8 cellular contexts compared by ENCODE assay signal in the genomic region with DNA sequence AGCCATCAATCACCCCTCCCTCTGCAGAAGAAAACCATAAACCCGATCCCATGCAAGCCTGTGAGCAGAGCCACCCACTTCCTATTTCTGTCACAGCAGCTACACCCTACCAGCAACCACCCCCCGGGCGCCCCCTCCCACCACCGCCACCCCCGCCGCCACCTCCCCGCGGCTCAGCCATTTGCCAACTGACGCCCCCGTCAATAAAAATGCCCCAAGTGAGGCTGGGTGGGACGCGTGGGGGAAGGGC. TPM values are rescaled to one million over a fixed set of nuclear protein-coding genes. Genes with fewer than 3 reads are reported as not detected.
DNase-seq lines count a peak whose midpoint lies in the region; ATAC-seq, FAIRE-seq and TF ChIP-seq lines count a peak whose summit lies in the region.

No MANE protein-coding gene starts in this region.

- H3K9me3 ChIP-seq in endodermal cell (ENCODE audit: control insufficient read depth, low read length) = no peaks in the 10 kb centered on the region

- no peak for FAIRE-seq in RCC 7860 (lab: Jason Lieb, UNC)

- TF ChIP-seq CTCF in activated B cell treated with CpG ODN at 0.5 μM for 24 hours (IDR thresholded peaks at IDR 0.05) (no peak), endodermal cell (conservative IDR thresholded peaks at IDR 0.05) (no peak), neural crest cell (conservative IDR thresholded peaks at IDR 0.05) (no peak)

- H3K4me3 ChIP-seq in endodermal cell (ENCODE audit: low read length) = peak overlapping the region; percentile 79

- peaks cover 19% of the 10 kb centered on the region for H3K27me3 ChIP-seq in endodermal cell (ENCODE audit: control insufficient read depth, insufficient read depth, low read length, poor library complexity, severe bottlenecking)

- DNase-seq in AML-193 (lab: John Stamatoyannopoulos, UW) (peak; percentile 73 to 76), activated B cell treated with CpG ODN at 0.5 μM for 24 hours (no peak), endodermal cell (no peak), neural crest cell (ENCODE audit: low read depth, low spot score) (no peak), RCC 7860 (ENCODE audit: low spot score) (no peak), NCI-H1417 treated with DMSO at 0.1 percent for 48 hours (lab: John Stamatoyannopoulos, UW) (no peak), NCI-H2227 treated with DMSO at 0.1 percent for 48 hours (lab: John Stamatoyannopoulos, UW) (no peak)

- H3K36me3 Mint-ChIP-seq in activated B cell treated with CpG ODN at 0.5 μM for 24 hours (ENCODE audit: low read depth) (peaks cover 26% of the 10 kb centered on the region), endodermal cell (ENCODE audit: low read depth) (no peaks in the 10 kb centered on the region), neural crest cell (ENCODE audit: low read depth) (no peaks in the 10 kb centered on the region)

- H3K4me1 Mint-ChIP-seq in activated B cell treated with CpG ODN at 0.5 μM for 24 hours (peaks cover 53% of the 10 kb centered on the region), endodermal cell (peaks cover 20% of the 10 kb centered on the region), neural crest cell (peaks cover 18% of the 10 kb centered on the region)

- H3K27ac Mint-ChIP-seq in activated B cell treated with CpG ODN at 0.5 μM for 24 hours (peak overlapping the region; percentile 95), endodermal cell (no peak overlapping the region), neural crest cell (ENCODE audit: unreplicated experiment) (no peak overlapping the region)

- 0% methylated on average over 4 to 8 of the region's 12 CpGs for WGBS in endodermal cell (ENCODE audit: insufficient coverage in 1 of 2, insufficient read length in 1 of 2), 2 experiments

- H3K27ac ChIP-seq in endodermal cell (ENCODE audit: low read depth, low read length) = no peak overlapping the region

- H3K36me3 ChIP-seq in endodermal cell (ENCODE audit: control insufficient read depth, insufficient read depth, low read length) = no peaks in the 10 kb centered on the region

- POLR2A ChIA-PET in activated B cell treated with CpG ODN at 0.5 μM for 24 hours (lab: Charles Lee) = interaction anchor here (0.6 to 3.3 kb wide), 26 partner anchors 8 to 716 kb away, joined by 3 to 27 read pairs (median 4); partner anchors contain the start of gene BANK1

- CTCF ChIA-PET in activated B cell treated with CpG ODN at 0.5 μM for 24 hours (lab: Charles Lee) = no interaction called here

- H3K27me3 Mint-ChIP-seq in activated B cell treated with CpG ODN at 0.5 μM for 24 hours (no peaks in the 10 kb centered on the region), endodermal cell (ENCODE audit: insufficient read depth) (peaks cover 28% of the 10 kb centered on the region), neural crest cell (ENCODE audit: low read depth) (peaks cover 23% of the 10 kb centered on the region)

- H3K9me3 Mint-ChIP-seq in activated B cell treated with CpG ODN at 0.5 μM for 24 hours (no peaks in the 10 kb centered on the region), endodermal cell (no peaks in the 10 kb centered on the region), neural crest cell (no peaks in the 10 kb centered on the region)

- no peak overlapping the region for H3K9ac ChIP-seq in endodermal cell (ENCODE audit: extremely low read depth, low read length, poor library complexity, severe bottlenecking)

- H3K4me1 ChIP-seq in endodermal cell (ENCODE audit: control insufficient read depth, insufficient read depth, low read length) = no peaks in the 10 kb centered on the region

- peak overlapping the region; percentile 94 for H3K4me3 Mint-ChIP-seq in activated B cell treated with CpG ODN at 0.5 μM for 24 hours
- H3K4me3 Mint-ChIP-seq in endodermal cell = peak overlapping the region; percentile 90
- H3K4me3 Mint-ChIP-seq in neural crest cell = peak overlapping the region; percentile 98

- intact Hi-C loops in activated B cell treated with CpG ODN at 0.5 μM for 24 hours (cut with micrococcal nuclease) = loop anchor here (1.0 to 10.0 kb wide), 16 partner anchors 67 to 1784 kb away; partner anchors contain the start of genes SLC9B2, TRMT10A and UBE2D3

- ATAC-seq in HG03432 (IDR thresholded peaks at IDR 0.05; ENCODE audit: unreplicated experiment) (peak; percentile 4), activated B cell treated with CpG ODN at 0.5 μM for 24 hours (ENCODE audit: low read depth) (peak; percentile 13)

RNA-seq across cellular contexts. Expression of gene PPP3CA, which starts 1.1 kb away (rescaled TPM):
- total RNA-seq in activated B cell treated with CpG ODN at 0.5 μM for 24 hours (72.8 and 78.8 TPM in 2 replicates), endodermal cell (10 to 100 TPM; 36.6 to 39.2 TPM), neural crest cell (12.2 and 13.6 TPM in 2 replicates)
- polyA plus RNA-seq in endodermal cell (2013, experiment 1 of 2) = 20.9 TPM
- polyA plus RNA-seq in endodermal cell (2013, experiment 2 of 2) = 20.5 TPM

Comparison
In these comparisons a context has a peak if more than half of its experiments do, and no peak if none do; other contexts are left out.
1. DNase-seq: peak in AML-193 (2 of 2); none in activated B cell treated with CpG ODN at 0.5 μM for 24 hours (single experiment), endodermal cell (single experiment), neural crest cell (single experiment), RCC 7860 (single experiment), NCI-H1417 treated with DMSO at 0.1 percent for 48 hours (single experiment) and NCI-H2227 treated with DMSO at 0.1 percent for 48 hours (single experiment).
2. Peak in every context shown above with its lines, with median percentiles within 50 percentile points of each other: H3K4me3 Mint-ChIP-seq.